ENCODE assay signal across 7 cellular contexts in the genomic region with DNA sequence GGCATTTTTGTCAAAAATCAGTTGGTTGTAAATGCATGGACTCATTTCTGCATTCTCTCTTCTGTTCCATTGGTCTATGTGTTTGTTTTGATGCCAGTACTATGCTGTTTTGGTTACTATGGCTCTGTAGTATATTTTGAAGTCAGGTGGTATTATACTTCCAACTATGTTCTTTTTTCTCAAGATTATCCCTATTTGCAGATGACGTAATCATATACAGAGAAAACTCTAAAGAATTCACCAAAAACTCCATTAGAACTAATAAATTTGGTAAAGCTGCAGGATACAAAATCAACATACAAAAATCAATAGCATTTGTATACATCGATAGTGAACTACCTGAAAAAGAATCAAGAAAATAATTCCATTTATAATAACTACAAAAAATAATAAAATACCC.
"Had no signal": no experiment of that assay in that cellular context is flagged by ENCODE, and none has a peak within 500 bp of the region (broad histone marks: within the 10 kb centered on the region; RNA-seq: fewer than 3 reads in every experiment).

No MANE protein-coding gene starts in this region.

- DNase-seq: GDM1, GF-D8 had no signal

- FAIRE-seq: G401.6, GM12891, GM12892, GM18507, GM19239 had no signal
